Comparison of ENCODE assay signal across 8 cellular contexts in genomic region chr17:68172461-68172954, GRCh38.
DNase-seq lines count a peak whose midpoint lies in the region; ATAC-seq and TF ChIP-seq lines count a peak whose summit lies in the region.

No MANE protein-coding gene starts in this region.

- ATAC-seq in HG02870 (IDR thresholded peaks at IDR 0.05; ENCODE audit: unreplicated experiment) (peak; percentile 51), GM19452 (IDR thresholded peaks at IDR 0.05; ENCODE audit: unreplicated experiment) (no peak)

- H3K27ac ChIP-seq in dorsolateral prefrontal cortex: no peak overlapping the region

- TF ChIP-seq CTCF in dorsolateral prefrontal cortex (IDR thresholded peaks at IDR 0.05 in 54 of 56, conservative IDR thresholded peaks at IDR 0.05 in 2 of 56; ENCODE audit: low read depth in 1 of 56, partially characterized antibody in 56 of 56): peak; percentile 79 to 99 (median 94)

- DNase-seq in Daoy (ENCODE audit: low read depth) (peak; percentile 69), NCI-H460 (ENCODE audit: extremely low read depth, low read depth) (peak; percentile 63), dorsolateral prefrontal cortex (peak in 9 of 10 donors; percentile 53 to 77 (median 70)), mesenteric fat pad (ENCODE audit: low spot score) (peak; percentile 88)
- peak; percentile 76 for DNase-seq in activated CD4-positive, alpha-beta T cell treated with anti-CD3 and anti-CD28 coated beads, Interleukin-2, amount 50 U/mL, for 1 hour
- DNase-seq in stimulated activated CD8-positive, alpha-beta memory T cell treated with anti-CD3 and anti-CD28 coated beads, Interleukin-15, amount 100 ng/mL, for 4 hours (ENCODE audit: low read depth in 2 of 2): peak; percentile 30 to 63

- H3K27me3 ChIP-seq in dorsolateral prefrontal cortex: no peaks in the 10 kb centered on the region

- no peak overlapping the region for H3K4me3 ChIP-seq in dorsolateral prefrontal cortex

- intact Hi-C loops in dorsolateral prefrontal cortex (cut with DNase I): loop anchor here (2.0 to 10.0 kb wide), 4 partner anchors 28 to 582 kb away; no protein-coding TSS in a partner anchor
